23 cellular contexts compared by ENCODE assay signal in the genomic region with DNA sequence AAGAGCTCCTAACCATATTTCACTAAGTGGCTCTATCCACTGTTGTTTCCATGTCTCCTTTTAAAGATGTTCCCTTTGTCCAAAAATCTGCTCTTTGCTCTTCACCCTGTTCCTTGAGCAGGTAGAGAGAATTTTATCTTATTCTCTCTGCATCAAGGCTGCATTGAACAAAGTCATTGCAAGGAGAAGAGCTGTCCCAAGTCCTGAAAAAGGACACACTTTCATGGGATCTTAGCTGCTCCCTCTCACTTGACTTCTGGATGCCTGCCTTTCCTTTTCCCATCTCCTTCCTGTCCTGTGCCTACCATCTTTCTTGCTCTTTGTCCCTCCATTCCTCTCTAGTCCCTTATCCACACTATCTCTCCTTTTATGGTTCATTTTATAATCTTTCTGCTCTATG.
"Had no signal": no experiment of that assay in that cellular context is flagged by ENCODE, and none has a peak within 500 bp of the region (broad histone marks: within the 10 kb centered on the region; RNA-seq: fewer than 3 reads in every experiment).

No MANE protein-coding gene starts in this region.

- H3K27ac ChIP-seq: coronary artery, gastroesophageal sphincter, heart right ventricle, left ventricle myocardium inferior, neutrophil, ovary, prostate gland, tibial artery had no signal

- DNase-seq: activated CD4-positive, alpha-beta memory T cell treated with anti-CD3 and anti-CD28 coated beads for 36 hours; activated CD4-positive, alpha-beta T cell treated with anti-CD3 and anti-CD28 coated beads for 4 hours; activated CD4-positive, CD25-positive, alpha-beta regulatory T cell; activated effector memory CD4-positive, alpha-beta T cell treated with Interleukin-2 at 50 U/mL for 16 hours; activated naive CD4-positive, alpha-beta T cell treated with anti-CD3 and anti-CD28 coated beads for 36 hours; activated naive CD8-positive, alpha-beta T cell treated with anti-CD3 and anti-CD28 coated beads, Interleukin-2, amount 10 ng/mL, durations not matched to agents 7 days and 5 days; activated T-cell treated with anti-CD3 and anti-CD28 coated beads, Interleukin-2, amount 50 U/mL, for 72 hours; amygdala; cerebellar nuclear complex; heart right ventricle; kidney glomerular epithelial cell; left ventricle myocardium inferior; ovary; stimulated activated CD4-positive, alpha-beta T cell treated with anti-CD3 and anti-CD28 coated beads, Interleukin-12 subunit alpha, Interleukin-12 subunit beta, amount 100 ng/mL, for 4 hours; stimulated activated naive CD8-positive, alpha-beta T cell treated with anti-CD3 and anti-CD28 coated beads, Interleukin-15, amount 100 ng/mL, for 72 hours; T-helper 9 cell; tibial artery had no signal

- H3K27ac Mint-ChIP-seq: activated CD4-positive, alpha-beta memory T cell treated with anti-CD3 and anti-CD28 coated beads for 36 hours; activated naive CD4-positive, alpha-beta T cell treated with anti-CD3 and anti-CD28 coated beads for 36 hours; activated naive CD8-positive, alpha-beta T cell treated with anti-CD3 and anti-CD28 coated beads, Interleukin-2, amount 10 ng/mL, durations not matched to agents 7 days and 5 days; activated T-cell treated with anti-CD3 and anti-CD28 coated beads, Interleukin-2, amount 50 U/mL, for 72 hours; natural killer cell treated with Interleukin-12 subunit alpha and Interleukin-12 subunit beta and Interleukin-15 and Interleukin-18, amount 100 ng/mL, for 72 hours; stimulated activated effector memory CD8-positive, alpha-beta T cell treated with anti-CD3 and anti-CD28 coated beads, Interleukin-12 subunit alpha, Interleukin-12 subunit beta, amount 100 ng/mL, for 72 hours; stimulated activated naive CD8-positive, alpha-beta T cell treated with anti-CD3 and anti-CD28 coated beads, Interleukin-15, amount 100 ng/mL, for 72 hours had no signal

- H3K27me3 ChIP-seq: gastroesophageal sphincter, heart right ventricle, neutrophil, ovary had no signal

- H3K9me3 Mint-ChIP-seq: activated CD4-positive, alpha-beta memory T cell treated with anti-CD3 and anti-CD28 coated beads for 36 hours; activated naive CD4-positive, alpha-beta T cell treated with anti-CD3 and anti-CD28 coated beads for 36 hours; activated naive CD8-positive, alpha-beta T cell treated with anti-CD3 and anti-CD28 coated beads, Interleukin-2, amount 10 ng/mL, durations not matched to agents 7 days and 5 days had no signal

- H3K4me3 Mint-ChIP-seq: activated CD4-positive, alpha-beta memory T cell treated with anti-CD3 and anti-CD28 coated beads for 36 hours; activated naive CD4-positive, alpha-beta T cell treated with anti-CD3 and anti-CD28 coated beads for 36 hours; activated naive CD8-positive, alpha-beta T cell treated with anti-CD3 and anti-CD28 coated beads, Interleukin-2, amount 10 ng/mL, durations not matched to agents 7 days and 5 days; activated T-cell treated with anti-CD3 and anti-CD28 coated beads, Interleukin-2, amount 50 U/mL, for 72 hours; natural killer cell treated with Interleukin-12 subunit alpha and Interleukin-12 subunit beta and Interleukin-15 and Interleukin-18, amount 100 ng/mL, for 72 hours; stimulated activated effector memory CD8-positive, alpha-beta T cell treated with anti-CD3 and anti-CD28 coated beads, Interleukin-12 subunit alpha, Interleukin-12 subunit beta, amount 100 ng/mL, for 72 hours; stimulated activated naive CD8-positive, alpha-beta T cell treated with anti-CD3 and anti-CD28 coated beads, Interleukin-15, amount 100 ng/mL, for 72 hours had no signal

- H3K27me3 Mint-ChIP-seq: activated CD4-positive, alpha-beta memory T cell treated with anti-CD3 and anti-CD28 coated beads for 36 hours; activated naive CD8-positive, alpha-beta T cell treated with anti-CD3 and anti-CD28 coated beads, Interleukin-2, amount 10 ng/mL, durations not matched to agents 7 days and 5 days had no signal

- H3K4me3 ChIP-seq: coronary artery, gastroesophageal sphincter, heart right ventricle, left ventricle myocardium inferior, ovary, prostate gland, tibial artery had no signal

- H3K9me3 ChIP-seq: gastroesophageal sphincter, heart right ventricle, left ventricle myocardium inferior, neutrophil, ovary, prostate gland, tibial artery had no signal

- H3K4me1 ChIP-seq: gastroesophageal sphincter, prostate gland, tibial artery had no signal

- ATAC-seq: activated T-cell treated with anti-CD3 and anti-CD28 coated beads, Interleukin-2, amount 50 U/mL, for 72 hours; gastroesophageal sphincter; heart right ventricle; natural killer cell treated with Interleukin-12 subunit alpha and Interleukin-12 subunit beta and Interleukin-15 and Interleukin-18, amount 100 ng/mL, for 72 hours; stimulated activated effector memory CD8-positive, alpha-beta T cell treated with anti-CD3 and anti-CD28 coated beads, Interleukin-12 subunit alpha, Interleukin-12 subunit beta, amount 100 ng/mL, for 72 hours; stimulated activated naive CD8-positive, alpha-beta T cell treated with anti-CD3 and anti-CD28 coated beads, Interleukin-15, amount 100 ng/mL, for 72 hours had no signal

- H3K36me3 ChIP-seq: gastroesophageal sphincter, heart right ventricle, left ventricle myocardium inferior, neutrophil, ovary, prostate gland, tibial artery had no signal

- H3K36me3 Mint-ChIP-seq: activated CD4-positive, alpha-beta memory T cell treated with anti-CD3 and anti-CD28 coated beads for 36 hours; activated naive CD8-positive, alpha-beta T cell treated with anti-CD3 and anti-CD28 coated beads, Interleukin-2, amount 10 ng/mL, durations not matched to agents 7 days and 5 days; natural killer cell treated with Interleukin-12 subunit alpha and Interleukin-12 subunit beta and Interleukin-15 and Interleukin-18, amount 100 ng/mL, for 72 hours; stimulated activated effector memory CD8-positive, alpha-beta T cell treated with anti-CD3 and anti-CD28 coated beads, Interleukin-12 subunit alpha, Interleukin-12 subunit beta, amount 100 ng/mL, for 72 hours had no signal

- H3K4me1 Mint-ChIP-seq: activated naive CD8-positive, alpha-beta T cell treated with anti-CD3 and anti-CD28 coated beads, Interleukin-2, amount 10 ng/mL, durations not matched to agents 7 days and 5 days; stimulated activated effector memory CD8-positive, alpha-beta T cell treated with anti-CD3 and anti-CD28 coated beads, Interleukin-12 subunit alpha, Interleukin-12 subunit beta, amount 100 ng/mL, for 72 hours; stimulated activated naive CD8-positive, alpha-beta T cell treated with anti-CD3 and anti-CD28 coated beads, Interleukin-15, amount 100 ng/mL, for 72 hours had no signal
